ENCODE assay signal across 1 cellular context in genomic region chr10:61793760-61794713, GRCh38.
TF ChIP-seq lines count a peak whose summit lies in the region.

No MANE protein-coding gene starts in this region.

TF ChIP-seq in SK-N-SH treated with all-trans-retinoic acid at 6 μM for 48 hours, 23 proteins besides CTCF, POLR2A, EP300 and RAD21 (continued from another document):
- TF ChIP-seq ZFP30 (CRISPR knock-in tag; IDR thresholded peaks at IDR 0.05) (no peak), CSDC2 (CRISPR knock-in tag; IDR thresholded peaks at IDR 0.05) (no peak), ISL1 (CRISPR knock-in tag; IDR thresholded peaks at IDR 0.05) (no peak)
